18 cellular contexts compared by ENCODE assay signal in the genomic region with DNA sequence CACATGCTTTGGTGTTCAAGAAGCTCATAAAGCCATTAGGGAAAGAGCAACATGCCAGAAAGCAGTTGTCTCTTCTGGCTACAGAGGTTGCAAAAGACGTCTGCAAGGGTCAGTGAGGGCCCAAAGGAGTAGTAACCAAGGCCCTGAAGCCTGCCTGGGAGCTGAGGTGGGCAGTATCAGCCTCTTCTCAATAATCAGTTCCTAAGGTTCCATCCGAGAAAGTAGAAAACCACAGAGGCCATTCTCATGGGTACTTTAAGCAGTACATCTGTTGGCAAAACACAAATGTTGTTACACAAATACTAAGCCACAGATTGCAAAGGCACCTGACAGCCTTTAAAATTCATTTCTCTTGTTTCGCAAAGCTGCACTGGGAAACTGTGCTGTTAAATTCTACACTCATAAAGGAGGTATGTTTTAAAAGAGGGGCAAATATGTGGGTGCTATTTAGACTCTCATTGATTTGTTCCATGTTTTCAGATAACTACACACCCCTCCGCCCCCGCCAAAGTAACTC. TPM values are rescaled to one million over a fixed set of nuclear protein-coding genes. Genes with fewer than 3 reads are reported as not detected.
DNase-seq lines count a peak whose midpoint lies in the region; ATAC-seq and TF ChIP-seq lines count a peak whose summit lies in the region.
"Had no signal": no experiment of that assay in that cellular context is flagged by ENCODE, and none has a peak within 500 bp of the region (broad histone marks: within the 10 kb centered on the region; RNA-seq: fewer than 3 reads in every experiment).

No MANE protein-coding gene starts in this region.

- ATAC-seq in GM23338 (no peak), natural killer cell (peak in 1 of 3 donors; percentile 8), GM21529 (IDR thresholded peaks at IDR 0.05; ENCODE audit: unreplicated experiment) (no peak)
- ATAC-seq in activated naive CD8-positive, alpha-beta T cell treated with anti-CD3 and anti-CD28 coated beads, Interleukin-2, amount 50 U/mL, for 24 hours, result no peak
- ATAC-seq: foreskin keratinocyte had no signal

- H4K20me1 ChIP-seq in GM23338 (replicated peaks; ENCODE audit: insufficient read depth), result no peaks in the 10 kb centered on the region; the same call in 1 of the 2 replicates

- no peak for TF ChIP-seq CTCF in AG10803 (conservative IDR thresholded peaks at IDR 0.05; ENCODE audit: low read length)
- TF ChIP-seq CTCF in GM23338 (conservative IDR thresholded peaks at IDR 0.05; ENCODE audit: low read depth in 2 of 2), result no peak
- TF ChIP-seq CTCF in natural killer cell (IDR thresholded peaks at IDR 0.05), result no peak
- no peak for TF ChIP-seq CTCF in foreskin fibroblast (IDR thresholded peaks at IDR 0.05; ENCODE audit: low read depth, low read length)

- no peak overlapping the region for H2AFZ ChIP-seq in GM23338

- no peak overlapping the region for H3K27ac ChIP-seq in GM23338 (ENCODE audit: low read depth)
- H3K27ac ChIP-seq: foreskin keratinocyte had no signal

- no peak overlapping the region for H3K4me2 ChIP-seq in GM23338

- no peaks in the 10 kb centered on the region for H3K36me3 ChIP-seq in GM23338 (ENCODE audit: insufficient read depth)

- H3K27ac Mint-ChIP-seq in GM23338 (peak overlapping the region; percentile 78; the same call in 1 of the 2 replicates), natural killer cell (peak overlapping the region; percentile 58 to 83)
- H3K27ac Mint-ChIP-seq in activated naive CD8-positive, alpha-beta T cell treated with anti-CD3 and anti-CD28 coated beads, Interleukin-2, amount 50 U/mL, for 24 hours, result peak overlapping the region; percentile 88

- H3K4me1 ChIP-seq in GM23338 (ENCODE audit: insufficient read depth), result no peaks in the 10 kb centered on the region
- H3K4me1 ChIP-seq: foreskin keratinocyte had no signal

- no peaks in the 10 kb centered on the region for H3F3A ChIP-seq in GM23338 (replicated peaks; ENCODE audit: low read depth)

- DNase-seq in AG10803 (ENCODE audit: low read depth), result peak; percentile 59
- DNase-seq in GM23338 (ENCODE audit: low spot score), result no peak
- no peak for DNase-seq in activated naive CD8-positive, alpha-beta T cell treated with anti-CD3 and anti-CD28 coated beads, Interleukin-2, amount 50 U/mL, for 24 hours
- DNase-seq in natural killer cell, result no peak
- no peak for DNase-seq in DMS79 (lab: John Stamatoyannopoulos, UW)
- DNase-seq in foreskin fibroblast, result no peak
- no peak for DNase-seq in mucosa of gallbladder (ENCODE audit: low spot score)
- DNase-seq: activated CD4-positive, CD25-positive, alpha-beta regulatory T cell; activated CD8-positive, alpha-beta memory T cell treated with anti-CD3 and anti-CD28 coated beads, Interleukin-2, amount 50 U/mL, for 4 hours; amygdala; foreskin keratinocyte; H9; left ventricle myocardium superior; NCI-H510A; Right ventricle myocardium superior; stimulated activated CD4-positive, alpha-beta T cell treated with anti-CD3 and anti-CD28 coated beads, Interleukin-15, amount 100 ng/mL, for 24 hours had no signal

- H3K79me2 ChIP-seq in GM23338 (replicated peaks; ENCODE audit: insufficient read depth), result peaks cover 77% of the 10 kb centered on the region

- H3K4me1 Mint-ChIP-seq in GM23338, result peaks cover 25% of the 10 kb centered on the region
- peaks cover 81% of the 10 kb centered on the region for H3K4me1 Mint-ChIP-seq in activated naive CD8-positive, alpha-beta T cell treated with anti-CD3 and anti-CD28 coated beads, Interleukin-2, amount 50 U/mL, for 24 hours
- peaks cover 59 to 73% of the 10 kb centered on the region in 2 donors for H3K4me1 Mint-ChIP-seq in natural killer cell

- intact Hi-C loops in natural killer cell (cut with micrococcal nuclease), result no loop called here

- no peaks in the 10 kb centered on the region for H3K27me3 ChIP-seq in GM23338 (ENCODE audit: insufficient read depth)
- H3K27me3 ChIP-seq: foreskin keratinocyte had no signal

- no peak overlapping the region for H3K4me3 Mint-ChIP-seq in GM23338
- no peak overlapping the region for H3K4me3 Mint-ChIP-seq in activated naive CD8-positive, alpha-beta T cell treated with anti-CD3 and anti-CD28 coated beads, Interleukin-2, amount 50 U/mL, for 24 hours
- H3K4me3 Mint-ChIP-seq in natural killer cell, result peak overlapping the region; percentile 25
- H3K4me3 Mint-ChIP-seq: H9; T-helper 1 cell treated with Interleukin-12 subunit alpha and Interleukin-12 subunit beta and Interleukin-4 antibody, amounts not matched to agents 30 μg/mL and 1 μg/mL, for 36 hours had no signal

- H3K4me3 ChIP-seq in AG10803 (ENCODE audit: low read length), result no peak overlapping the region
- no peak overlapping the region for H3K4me3 ChIP-seq in GM23338
- no peak overlapping the region for H3K4me3 ChIP-seq in foreskin fibroblast (ENCODE audit: low read depth in 1 of 2, low read length in 2 of 2)

- no peaks in the 10 kb centered on the region for H3K9me2 ChIP-seq in GM23338 (ENCODE audit: insufficient read depth)

- H3K27me3 Mint-ChIP-seq in GM23338 (ENCODE audit: insufficient read depth, low read depth, poor library complexity) (no peaks in the 10 kb centered on the region), natural killer cell (ENCODE audit: low read depth in 2 of 2) (no peaks in the 10 kb centered on the region)
- H3K27me3 Mint-ChIP-seq in activated naive CD8-positive, alpha-beta T cell treated with anti-CD3 and anti-CD28 coated beads, Interleukin-2, amount 50 U/mL, for 24 hours, result no peaks in the 10 kb centered on the region

- H3K36me3 Mint-ChIP-seq in GM23338 (ENCODE audit: low read depth) (peaks cover 14% of the 10 kb centered on the region), natural killer cell (no peaks in the 10 kb centered on the region)
- peaks cover 24% of the 10 kb centered on the region for H3K36me3 Mint-ChIP-seq in activated naive CD8-positive, alpha-beta T cell treated with anti-CD3 and anti-CD28 coated beads, Interleukin-2, amount 50 U/mL, for 24 hours (ENCODE audit: low read depth)

- H3K9me3 Mint-ChIP-seq in GM23338 (no peaks in the 10 kb centered on the region), natural killer cell (no peaks in the 10 kb centered on the region)
- no peaks in the 10 kb centered on the region for H3K9me3 Mint-ChIP-seq in activated naive CD8-positive, alpha-beta T cell treated with anti-CD3 and anti-CD28 coated beads, Interleukin-2, amount 50 U/mL, for 24 hours
- H3K9me3 Mint-ChIP-seq: T-helper 1 cell treated with Interleukin-12 subunit alpha and Interleukin-12 subunit beta and Interleukin-4 antibody, amounts not matched to agents 30 μg/mL and 1 μg/mL, for 36 hours had no signal

TF ChIP-seq in GM23338, 12 proteins besides CTCF, POLR2A, EP300 and RAD21:
- TF ChIP-seq JUNB (IDR thresholded peaks at IDR 0.05; ENCODE audit: unreplicated experiment) (no peak), STAT1 (IDR thresholded peaks at IDR 0.05; ENCODE audit: unreplicated experiment) (no peak), ZNF331 (CRISPR knock-in tag; IDR thresholded peaks at IDR 0.05; ENCODE audit: low read depth) (no peak), NANOG (IDR thresholded peaks at IDR 0.05; ENCODE audit: borderline replicate concordance) (no peak)
TF ChIP-seq in GM23338: peak in this region for 0.

RNA-seq across cellular contexts. Expression of a gene that starts 37.7 kb away (rescaled TPM):
- total RNA-seq in GM23338 (2014; rRNA removed; shearing (Covaris generic)), result 32.7 and 34.0 TPM in 2 replicates
- polyA plus RNA-seq in GM23338 (2016; fragmentation: Nextera tagmentation; extraction: Ambion mirVana), result 27.4 and 27.7 TPM in 2 replicates
- total RNA-seq in natural killer cell (100 to 1,000 TPM; 177 to 198 (median 182) TPM), mucosa of gallbladder (64.9 TPM)

RNA-seq across cellular contexts. Expression of a gene that starts 40.1 kb away (rescaled TPM):
- total RNA-seq in GM23338 (2014; rRNA removed; shearing (Covaris generic)), result 30.4 and 38.0 TPM in 2 replicates
- polyA plus RNA-seq in GM23338 (2016; fragmentation: Nextera tagmentation; extraction: Ambion mirVana), result 21.6 and 23.0 TPM in 2 replicates
- 100 to 1,000 TPM in 2 of 3 donors, 10 to 100 TPM in 1; 87.5 to 114 (median 107) TPM for total RNA-seq in natural killer cell
- total RNA-seq in mucosa of gallbladder, result 108 TPM
